Comparison of ENCODE assay signal across 10 cellular contexts in the genomic region with DNA sequence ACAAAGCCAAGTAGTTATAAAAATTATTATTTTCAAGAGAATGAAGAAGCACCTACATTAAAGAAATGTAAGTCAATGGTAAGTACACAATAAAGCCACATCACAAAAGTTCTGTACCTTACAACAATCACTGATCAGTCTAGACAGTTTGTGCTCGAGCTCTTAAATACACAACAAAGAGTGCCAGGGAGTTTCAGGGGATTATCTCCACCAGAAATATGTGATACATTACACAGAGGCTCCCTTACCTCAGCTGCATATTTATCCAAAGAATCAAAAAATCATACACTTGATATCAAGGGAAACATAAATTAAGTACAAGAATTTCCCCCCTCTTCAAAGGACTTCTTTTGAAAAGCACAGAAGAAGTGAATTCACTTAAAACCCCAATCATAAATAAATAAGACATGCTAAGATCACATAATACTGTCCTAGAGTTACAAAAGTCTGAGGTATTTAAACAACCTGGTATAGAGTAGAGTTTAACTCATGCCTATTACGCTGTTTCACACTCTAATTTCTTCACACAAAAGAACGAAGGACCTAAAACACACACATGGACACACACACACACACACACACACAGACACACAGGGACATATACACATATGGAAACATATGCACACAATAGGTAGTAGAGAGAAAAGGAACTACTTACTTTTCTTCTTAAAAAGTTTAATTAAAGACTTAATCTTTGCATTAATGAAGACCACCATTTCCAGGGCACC.
DNase-seq lines count a peak whose midpoint lies in the region; ATAC-seq and TF ChIP-seq lines count a peak whose summit lies in the region.
"Had no signal": no experiment of that assay in that cellular context is flagged by ENCODE, and none has a peak within 500 bp of the region (broad histone marks: within the 10 kb centered on the region; RNA-seq: fewer than 3 reads in every experiment).

No MANE protein-coding gene starts in this region.

- DNase-seq in OCI-M1 (lab: John Stamatoyannopoulos, UW) = peak; percentile 53
- peak; percentile 81 for DNase-seq in retinal pigment epithelial cell (ENCODE audit: low read depth)
- no peak for DNase-seq in caudate nucleus (lab: John Stamatoyannopoulos, UW)
- DNase-seq in NCI-H2171 (lab: John Stamatoyannopoulos, UW) = no peak
- DNase-seq: activated CD8-positive, alpha-beta memory T cell treated with anti-CD3 and anti-CD28 coated beads, Interleukin-2, amount 50 U/mL, for 48 hours; hippocampal formation had no signal

- H3K4me3 ChIP-seq in iPS-20b (ENCODE audit: low read length) (peak overlapping the region; percentile 60), retinal pigment epithelial cell (ENCODE audit: low read length) (peak overlapping the region; percentile 8)

- no peaks in the 10 kb centered on the region for H3K27me3 ChIP-seq in iPS-20b (ENCODE audit: insufficient read depth, low read length)

- ATAC-seq in GM21723 (IDR thresholded peaks at IDR 0.05; ENCODE audit: unreplicated experiment) (peak; percentile 6), HG02870 (IDR thresholded peaks at IDR 0.05; ENCODE audit: unreplicated experiment) (no peak), GM21737 (IDR thresholded peaks at IDR 0.05; ENCODE audit: unreplicated experiment) (no peak)

- peak overlapping the region; percentile 67; the same call in 1 of the 2 replicates for H3K9ac ChIP-seq in iPS-20b (ENCODE audit: low read depth, low read length)

- H3K27ac ChIP-seq in iPS-20b (ENCODE audit: low read length) (peak overlapping the region; percentile 48), caudate nucleus (ENCODE audit: low read depth, low read length) (no peak overlapping the region)

- no peaks in the 10 kb centered on the region for H3K9me3 ChIP-seq in iPS-20b (ENCODE audit: insufficient read depth, low read depth, low read length)

- TF ChIP-seq CTCF in retinal pigment epithelial cell (conservative IDR thresholded peaks at IDR 0.05; ENCODE audit: low read depth, low read length) = no peak

- peaks cover 17% of the 10 kb centered on the region; the same call in 1 of the 2 replicates for H3K36me3 ChIP-seq in iPS-20b (ENCODE audit: insufficient read depth, low read depth, low read length)

- peaks cover 54% of the 10 kb centered on the region for H3K4me1 ChIP-seq in iPS-20b (ENCODE audit: insufficient read depth, low read length)

Comparison
In these comparisons a context has a peak if more than half of its experiments do, and no peak if none do; other contexts are left out.
1. DNase-seq: peak in OCI-M1 (single experiment) and retinal pigment epithelial cell (single experiment); none in caudate nucleus (0 of 61) and NCI-H2171 (single experiment).